Comparison of ENCODE assay signal across 1 cellular context in genomic region chr3:10459954-10460754, GRCh38.
TF ChIP-seq lines count a peak whose summit lies in the region.

No MANE protein-coding gene starts in this region.

TF ChIP-seq in K562, 482 proteins besides CTCF, POLR2A, EP300 and RAD21 (continued from another document and continues in another):
- TF ChIP-seq RREB1 (CRISPR knock-in tag; IDR thresholded peaks at IDR 0.05) (no peak), ILK (tag; IDR thresholded peaks at IDR 0.05; ENCODE audit: borderline replicate concordance, low read depth) (no peak), RBM17 (IDR thresholded peaks at IDR 0.05; ENCODE audit: borderline replicate concordance, low read depth, low read length) (no peak), CSDE1 (IDR thresholded peaks at IDR 0.05) (no peak), TCFL5 (CRISPR knock-in tag; conservative IDR thresholded peaks at IDR 0.05) (no peak), HNRNPUL1 (IDR thresholded peaks at IDR 0.05; ENCODE audit: low read length) (no peak), ZNF347 (CRISPR knock-in tag; IDR thresholded peaks at IDR 0.05; ENCODE audit: low read depth) (no peak), CAMTA2 (CRISPR knock-in tag; conservative IDR thresholded peaks at IDR 0.05) (no peak), GATAD2A (IDR thresholded peaks at IDR 0.05) (no peak), BRCA1 (IDR thresholded peaks at IDR 0.05) (no peak), BRCA1 (CRISPR knock-in tag; IDR thresholded peaks at IDR 0.05) (no peak), HNRNPL (IDR thresholded peaks at IDR 0.05; ENCODE audit: low read depth, low read length) (no peak), ASH1L (IDR thresholded peaks at IDR 0.05; ENCODE audit: borderline replicate concordance, low read depth, partially characterized antibody) (no peak), ZNF146 (CRISPR knock-in tag; IDR thresholded peaks at IDR 0.05; ENCODE audit: unreplicated experiment) (peak; percentile 60), DLX4 (CRISPR knock-in tag; IDR thresholded peaks at IDR 0.05) (no peak), MTA3 (IDR thresholded peaks at IDR 0.05; ENCODE audit: borderline replicate concordance) (no peak), SREBF2 (CRISPR knock-in tag; IDR thresholded peaks at IDR 0.05) (no peak), VEZF1 (CRISPR knock-in tag; IDR thresholded peaks at IDR 0.05) (peak; percentile 60), ZNF592 (IDR thresholded peaks at IDR 0.05) (no peak), HCFC1 (IDR thresholded peaks at IDR 0.05; ENCODE audit: low read depth, low read length) (peak; percentile 65), CHD7 (IDR thresholded peaks at IDR 0.05; ENCODE audit: low read depth, low read length) (no peak), HINFP (tag; conservative IDR thresholded peaks at IDR 0.05; ENCODE audit: low read depth) (0 out of 2 replicates have a peak, but pooled peaks have one; percentile 61), TFAP4 (CRISPR knock-in tag; IDR thresholded peaks at IDR 0.05; ENCODE audit: borderline replicate concordance) (peak; percentile 94), NFATC3 (IDR thresholded peaks at IDR 0.05) (no peak), BCL6 (CRISPR knock-in tag; IDR thresholded peaks at IDR 0.05) (no peak), SMARCE1 (IDR thresholded peaks at IDR 0.05) (no peak), TSC22D4 (tag; IDR thresholded peaks at IDR 0.05) (no peak), ERF (CRISPR knock-in tag; IDR thresholded peaks at IDR 0.05) (no peak)
